17 cellular contexts compared by ENCODE assay signal in the genomic region with DNA sequence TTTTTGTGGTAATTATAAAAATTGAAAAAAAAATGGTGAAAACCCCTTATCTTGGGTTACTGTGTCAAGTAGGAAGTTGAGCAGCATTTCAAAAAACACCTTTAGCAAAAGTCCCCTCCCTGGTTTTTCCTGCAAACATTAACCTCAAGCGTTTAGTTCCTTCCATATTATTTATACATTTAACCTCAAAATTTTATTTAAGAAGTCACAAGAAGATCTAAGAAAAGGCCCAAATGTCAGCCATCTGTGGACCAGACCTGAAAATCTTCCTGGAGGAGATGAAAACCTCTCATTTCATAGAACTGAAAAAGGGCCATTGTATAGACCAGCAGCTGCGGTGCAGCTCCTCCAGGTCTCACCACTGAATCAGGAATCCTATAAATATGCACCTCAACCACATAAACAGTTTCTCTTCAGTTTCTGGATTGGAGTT. TPM values are rescaled to one million over a fixed set of nuclear protein-coding genes. Genes with fewer than 3 reads are reported as not detected.
A peak's percentile ranks its signal among the peaks of the same experiment; 100 is the strongest.
DNase-seq lines count a peak whose midpoint lies in the region; ATAC-seq and TF ChIP-seq lines count a peak whose summit lies in the region.
"Had no signal": no experiment of that assay in that cellular context is flagged by ENCODE, and none has a peak within 500 bp of the region (broad histone marks: within the 10 kb centered on the region; RNA-seq: fewer than 3 reads in every experiment).

No MANE protein-coding gene starts in this region.

- no peak overlapping the region for H4K8ac ChIP-seq in mesendoderm (ENCODE audit: low read depth, low read length)

- no peaks in the 10 kb centered on the region for H3F3A ChIP-seq in DOHH2 (ENCODE audit: control insufficient read depth, insufficient read depth)

- H3K36me3 ChIP-seq in DOHH2 (ENCODE audit: control insufficient read depth, low read length), result no peaks in the 10 kb centered on the region
- peaks cover 8% of the 10 kb centered on the region for H3K36me3 ChIP-seq in OCI-LY3 (replicated peaks; ENCODE audit: low read depth, low read length)
- no peaks in the 10 kb centered on the region for H3K36me3 ChIP-seq in vagina
- H3K36me3 ChIP-seq in mesendoderm (ENCODE audit: control insufficient read depth, insufficient read depth, low read length), result no peaks in the 10 kb centered on the region
- H3K36me3 ChIP-seq: cardiac muscle cell, sigmoid colon had no signal

- no peak overlapping the region for H3K56ac ChIP-seq in mesendoderm (ENCODE audit: low read length)

- H2AK5ac ChIP-seq in mesendoderm (ENCODE audit: low read length), result no peak overlapping the region

- intact Hi-C loops in vagina (cut with DNase I), result no loop called here

- H2AFZ ChIP-seq in OCI-LY3 (ENCODE audit: low read depth, low read length), result no peak overlapping the region

- H4K20me1 ChIP-seq in DOHH2 (ENCODE audit: control insufficient read depth, insufficient read depth, low read depth, low read length), result no peaks in the 10 kb centered on the region
- H4K20me1 ChIP-seq in OCI-LY3 (ENCODE audit: insufficient read depth, low read length), result no peaks in the 10 kb centered on the region

- no peak overlapping the region for H2BK120ac ChIP-seq in mesendoderm (ENCODE audit: low read depth, low read length)

- H2BK5ac ChIP-seq in mesendoderm (ENCODE audit: low read length), result no peak overlapping the region

- no peaks in the 10 kb centered on the region for H3K79me2 ChIP-seq in DOHH2 (ENCODE audit: control insufficient read depth, low read length)
- no peaks in the 10 kb centered on the region for H3K79me2 ChIP-seq in OCI-LY3 (ENCODE audit: low read length)
- no peaks in the 10 kb centered on the region for H3K79me2 ChIP-seq in mesendoderm (ENCODE audit: control insufficient read depth, insufficient read depth, low read length)

- H3K9me2 ChIP-seq in DOHH2 (replicated peaks; ENCODE audit: control insufficient read depth, low read length), result no peaks in the 10 kb centered on the region

- H3K4me3 ChIP-seq in DOHH2 (ENCODE audit: low read length), result peak overlapping the region; percentile 10; the same call in 1 of the 2 replicates
- H3K4me3 ChIP-seq in OCI-LY3 (ENCODE audit: low read length), result peak overlapping the region; percentile 61
- H3K4me3 ChIP-seq in vagina, result no peak overlapping the region
- no peak overlapping the region for H3K4me3 ChIP-seq in mesendoderm (ENCODE audit: low read length)
- H3K4me3 ChIP-seq: cardiac muscle cell, sigmoid colon had no signal

- no peaks in the 10 kb centered on the region for H3K27me3 ChIP-seq in DOHH2 (ENCODE audit: control insufficient read depth, low read length)
- no peaks in the 10 kb centered on the region for H3K27me3 ChIP-seq in OCI-LY3 (ENCODE audit: low read depth, low read length)
- H3K27me3 ChIP-seq in vagina, result no peaks in the 10 kb centered on the region
- H3K27me3 ChIP-seq in mesendoderm (ENCODE audit: insufficient read depth, low read length, poor library complexity), result peaks cover 2% of the 10 kb centered on the region
- H3K27me3 ChIP-seq: cardiac muscle cell, sigmoid colon had no signal

- H3K4me2 ChIP-seq in DOHH2 (ENCODE audit: low read length) (peak overlapping the region; percentile 41), OCI-LY3 (ENCODE audit: low read length) (peak overlapping the region; percentile 84), mesendoderm (ENCODE audit: low read length) (no peak overlapping the region)

- ATAC-seq in GM21515 (IDR thresholded peaks at IDR 0.05; ENCODE audit: unreplicated experiment) (peak; percentile 42), HG03280 (IDR thresholded peaks at IDR 0.05; ENCODE audit: unreplicated experiment) (no peak)
- ATAC-seq: left lobe of liver had no signal

- H3K4ac ChIP-seq in mesendoderm (ENCODE audit: low read depth, low read length), result no peak overlapping the region

- no peak for TF ChIP-seq POLR2A in vagina (IDR thresholded peaks at IDR 0.05)

- no peak overlapping the region for H3K23ac ChIP-seq in mesendoderm (ENCODE audit: low read length)

- no peak overlapping the region for H3K27ac ChIP-seq in DOHH2 (ENCODE audit: low read depth, low read length)
- peak overlapping the region; percentile 94 for H3K27ac ChIP-seq in OCI-LY3 (ENCODE audit: low read length)
- H3K27ac ChIP-seq in vagina, result no peak overlapping the region
- no peak overlapping the region for H3K27ac ChIP-seq in mesendoderm (ENCODE audit: low read depth, low read length)
- H3K27ac ChIP-seq: cardiac muscle cell, epithelial cell of prostate, sigmoid colon had no signal

- no peak overlapping the region for H2BK15ac ChIP-seq in mesendoderm (replicated peaks; ENCODE audit: low read depth)

- peaks cover 37% of the 10 kb centered on the region for H3K4me1 ChIP-seq in DOHH2 (ENCODE audit: control insufficient read depth, low read length)
- H3K4me1 ChIP-seq in OCI-LY3 (ENCODE audit: low read length), result peaks cover 60% of the 10 kb centered on the region
- no peaks in the 10 kb centered on the region for H3K4me1 ChIP-seq in vagina
- no peaks in the 10 kb centered on the region for H3K4me1 ChIP-seq in mesendoderm (ENCODE audit: control insufficient read depth, low read depth, low read length)
- H3K4me1 ChIP-seq: sigmoid colon had no signal

- no peak overlapping the region for H3K18ac ChIP-seq in mesendoderm (ENCODE audit: low read length)

- peak overlapping the region; percentile 76 for H3K9ac ChIP-seq in OCI-LY3 (ENCODE audit: low read length)
- no peak overlapping the region for H3K9ac ChIP-seq in mesendoderm (ENCODE audit: low read length)

- no peaks in the 10 kb centered on the region for H3K79me1 ChIP-seq in mesendoderm (ENCODE audit: low read length)

- DNase-seq in germinal center (ENCODE audit: low spot score) (peak; percentile 5), vagina (ENCODE audit: extremely low spot score in 2 of 2) (no peak), mesendoderm (no peak)
- no peak for DNase-seq in effector CD4-positive, alpha-beta T cell
- DNase-seq: C1 segment of cervical spinal cord, IMR-90, NCI-H1436 treated with DMSO at 0.1 percent for 48 hours, NCI-H748 treated with DMSO at 0.1 percent for 48 hours, Right ventricle myocardium superior, sigmoid colon had no signal

- 100% methylated on average over 1 of the region's 2 CpGs for WGBS in mesendoderm (ENCODE audit: extremely low coverage, insufficient coverage, low lambda C conversion rate)

- no peak overlapping the region for H4K5ac ChIP-seq in mesendoderm (ENCODE audit: low read length)

- TF ChIP-seq CTCF in DOHH2 (IDR thresholded peaks at IDR 0.05; ENCODE audit: low read depth, low read length, poor library complexity, severe bottlenecking), result no peak
- no peak for TF ChIP-seq CTCF in OCI-LY3 (IDR thresholded peaks at IDR 0.05; ENCODE audit: low read depth, low read length)
- TF ChIP-seq CTCF in vagina (IDR thresholded peaks at IDR 0.05), result no peak

- no peaks in the 10 kb centered on the region for H3K9me3 ChIP-seq in DOHH2 (ENCODE audit: control insufficient read depth, insufficient read depth, low read length)
- no peaks in the 10 kb centered on the region for H3K9me3 ChIP-seq in OCI-LY3 (ENCODE audit: insufficient read depth, low read length)
- H3K9me3 ChIP-seq in vagina, result no peaks in the 10 kb centered on the region

RNA-seq across cellular contexts. Expression of a gene that starts 40.4 kb away (rescaled TPM):
- 73.7 TPM for total RNA-seq in vagina
- polyA plus RNA-seq in mesendoderm (2013, experiment 1 of 2), result 9.7 TPM
- polyA plus RNA-seq in mesendoderm (2013, experiment 2 of 2), result 10.6 TPM

Comparison
In these comparisons a context has a peak if more than half of its experiments do, and no peak if none do; other contexts are left out.
1. H3K4me3 ChIP-seq: peak in DOHH2 (single experiment) and OCI-LY3 (single experiment); none in vagina (0 of 2) and mesendoderm (single experiment).